Comparison of ENCODE assay signal across 25 cellular contexts in the genomic region with DNA sequence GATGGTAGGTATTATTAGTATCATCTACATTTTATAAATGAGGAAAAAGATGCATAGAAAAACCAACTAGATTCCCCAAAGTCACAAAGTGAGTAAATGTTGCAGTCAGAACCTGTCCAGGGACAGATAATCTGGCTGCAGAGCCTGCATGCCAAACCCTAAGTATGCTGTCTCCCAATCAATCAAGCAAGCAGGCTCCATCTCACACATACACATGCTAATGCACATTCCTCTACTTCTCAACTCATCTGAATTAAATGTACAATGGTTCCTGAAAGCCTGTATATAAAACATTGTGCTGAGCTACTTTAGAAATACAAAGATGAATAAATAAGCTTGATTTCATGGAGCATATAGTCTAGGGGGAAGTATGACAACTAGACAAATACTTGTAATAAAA.
DNase-seq lines count a peak whose midpoint lies in the region; ATAC-seq lines count a peak whose summit lies in the region.
"Had no signal": no experiment of that assay in that cellular context is flagged by ENCODE, and none has a peak within 500 bp of the region (broad histone marks: within the 10 kb centered on the region; RNA-seq: fewer than 3 reads in every experiment).

No MANE protein-coding gene starts in this region.

- H3K36me3 Mint-ChIP-seq in activated naive CD4-positive, alpha-beta T cell treated with anti-CD3 and anti-CD28 coated beads for 36 hours (ENCODE audit: low read depth): peaks cover 50% of the 10 kb centered on the region
- H3K36me3 Mint-ChIP-seq in CD8-positive, alpha-beta memory T cell: peaks cover 25 to 65% (median 31%) of the 10 kb centered on the region in 3 donors
- peaks cover 53% of the 10 kb centered on the region for H3K36me3 Mint-ChIP-seq in activated naive CD8-positive, alpha-beta T cell
- peaks cover 34% of the 10 kb centered on the region for H3K36me3 Mint-ChIP-seq in natural killer cell treated with Interleukin-12 subunit alpha and Interleukin-12 subunit beta and Interleukin-15 and Interleukin-18, amount 100 ng/mL, for 72 hours

- no peak for DNase-seq in activated naive CD4-positive, alpha-beta T cell treated with anti-CD3 and anti-CD28 coated beads for 36 hours
- DNase-seq in activated naive CD4-positive, alpha-beta T cell treated with anti-CD3 and anti-CD28 coated beads, Interleukin-2, amount 50 U/mL, for 16 hours: no peak
- DNase-seq in CD8-positive, alpha-beta memory T cell: no peak
- DNase-seq in natural killer cell treated with Interleukin-12 subunit alpha and Interleukin-12 subunit beta and Interleukin-15 and Interleukin-18, amount 100 ng/mL, for 72 hours (ENCODE audit: low spot score): no peak
- DNase-seq in NCI-H524 treated with DMSO at 0.1 percent for 48 hours (lab: John Stamatoyannopoulos, UW): no peak
- no peak for DNase-seq in T-helper 9 cell
- DNase-seq: activated CD4-positive, alpha-beta memory T cell treated with anti-CD3 and anti-CD28 coated beads, Interleukin-2, amount 10 ng/mL, durations not matched to agents 7 days and 5 days; activated T-cell treated with anti-CD3 and anti-CD28 coated beads, Interleukin-2, amount 50 U/mL, for 48 hours; adrenal gland; DMS153; foreskin melanocyte; HCEC 1CT; midbrain; NCI-H1092; NCI-H187; T1000 had no signal

- peaks cover 74% of the 10 kb centered on the region for H3K4me1 ChIP-seq in CD8-positive, alpha-beta memory T cell (ENCODE audit: insufficient read depth, low read length)
- H3K4me1 ChIP-seq: adrenal gland, parathyroid adenoma had no signal

- peaks cover 6% of the 10 kb centered on the region for H3K9me3 Mint-ChIP-seq in activated naive CD4-positive, alpha-beta T cell treated with anti-CD3 and anti-CD28 coated beads for 36 hours
- peaks cover 0 to 9% (median 7%) of the 10 kb centered on the region in 5 donors for H3K9me3 Mint-ChIP-seq in CD8-positive, alpha-beta memory T cell
- peaks cover 6% of the 10 kb centered on the region for H3K9me3 Mint-ChIP-seq in activated naive CD8-positive, alpha-beta T cell (ENCODE audit: low read depth)
- H3K9me3 Mint-ChIP-seq in natural killer cell treated with Interleukin-12 subunit alpha and Interleukin-12 subunit beta and Interleukin-15 and Interleukin-18, amount 100 ng/mL, for 72 hours: peaks cover 11% of the 10 kb centered on the region

- H3K27ac ChIP-seq in CD8-positive, alpha-beta memory T cell (ENCODE audit: low read depth, low read length): no peak overlapping the region
- H3K27ac ChIP-seq: adrenal gland, parathyroid adenoma, right atrium auricular region, thoracic aorta, vagina had no signal

- no peaks in the 10 kb centered on the region for H3K27me3 Mint-ChIP-seq in activated naive CD4-positive, alpha-beta T cell treated with anti-CD3 and anti-CD28 coated beads for 36 hours (ENCODE audit: low read depth)
- no peaks in the 10 kb centered on the region for H3K27me3 Mint-ChIP-seq in CD8-positive, alpha-beta memory T cell
- H3K27me3 Mint-ChIP-seq in activated naive CD8-positive, alpha-beta T cell: no peaks in the 10 kb centered on the region
- H3K27me3 Mint-ChIP-seq in natural killer cell treated with Interleukin-12 subunit alpha and Interleukin-12 subunit beta and Interleukin-15 and Interleukin-18, amount 100 ng/mL, for 72 hours: no peaks in the 10 kb centered on the region
- H3K27me3 Mint-ChIP-seq: activated CD4-positive, alpha-beta memory T cell treated with anti-CD3 and anti-CD28 coated beads, Interleukin-2, amount 10 ng/mL, durations not matched to agents 7 days and 5 days had no signal

- H3K27ac Mint-ChIP-seq in activated naive CD4-positive, alpha-beta T cell treated with anti-CD3 and anti-CD28 coated beads for 36 hours: peak overlapping the region; percentile 14
- H3K27ac Mint-ChIP-seq in CD8-positive, alpha-beta memory T cell: peak overlapping the region; percentile 43 to 83 (median 74)
- peak overlapping the region; percentile 93 for H3K27ac Mint-ChIP-seq in activated naive CD8-positive, alpha-beta T cell
- H3K27ac Mint-ChIP-seq in natural killer cell treated with Interleukin-12 subunit alpha and Interleukin-12 subunit beta and Interleukin-15 and Interleukin-18, amount 100 ng/mL, for 72 hours: peak overlapping the region; percentile 13 to 58
- H3K27ac Mint-ChIP-seq: activated CD4-positive, alpha-beta memory T cell treated with anti-CD3 and anti-CD28 coated beads, Interleukin-2, amount 10 ng/mL, durations not matched to agents 7 days and 5 days; CD14-positive monocyte had no signal

- peaks cover 84% of the 10 kb centered on the region for H3K4me1 Mint-ChIP-seq in activated naive CD4-positive, alpha-beta T cell treated with anti-CD3 and anti-CD28 coated beads for 36 hours (ENCODE audit: low read depth)
- peaks cover 90 to 100% (median 100%) of the 10 kb centered on the region in 3 donors for H3K4me1 Mint-ChIP-seq in CD8-positive, alpha-beta memory T cell
- H3K4me1 Mint-ChIP-seq in activated naive CD8-positive, alpha-beta T cell (ENCODE audit: low read depth): peaks cover 93% of the 10 kb centered on the region
- H3K4me1 Mint-ChIP-seq in natural killer cell treated with Interleukin-12 subunit alpha and Interleukin-12 subunit beta and Interleukin-15 and Interleukin-18, amount 100 ng/mL, for 72 hours (ENCODE audit: low read depth in 2 of 2): peaks cover 75 to 77% of the 10 kb centered on the region in 2 donors

- ATAC-seq in natural killer cell treated with Interleukin-12 subunit alpha and Interleukin-12 subunit beta and Interleukin-15 and Interleukin-18, amount 100 ng/mL, for 72 hours: no peak
- no peak for ATAC-seq in GM21528 (IDR thresholded peaks at IDR 0.05; ENCODE audit: low FRiP score, unreplicated experiment)
- ATAC-seq: esophagus mucosa, left lobe of liver had no signal

- CTCF ChIA-PET in activated naive CD4-positive, alpha-beta T cell treated with anti-CD3 and anti-CD28 coated beads for 36 hours (lab: Charles Lee): no interaction called here
- CTCF ChIA-PET in CD8-positive, alpha-beta memory T cell (lab: Charles Lee): no interaction called here

- H3K9me3 ChIP-seq in CD8-positive, alpha-beta memory T cell (ENCODE audit: low read length): peaks cover under 1% of the 10 kb centered on the region
- H3K9me3 ChIP-seq: adrenal gland, right atrium auricular region, thoracic aorta had no signal

- intact Hi-C loops in activated naive CD4-positive, alpha-beta T cell treated with anti-CD3 and anti-CD28 coated beads for 36 hours (cut with micrococcal nuclease): no loop called here

- H3K36me3 ChIP-seq in CD8-positive, alpha-beta memory T cell (ENCODE audit: insufficient read depth, low read length): no peaks in the 10 kb centered on the region
- H3K36me3 ChIP-seq: adrenal gland, thoracic aorta, vagina had no signal

- POLR2A ChIA-PET in CD8-positive, alpha-beta memory T cell (lab: Charles Lee): interaction anchor here (0.5 to 1.4 kb wide), 2 partner anchors 14 to 66 kb away, joined by 3 to 10 read pairs; no protein-coding TSS in a partner anchor

- peak overlapping the region; percentile 32 for H3K4me3 Mint-ChIP-seq in activated naive CD4-positive, alpha-beta T cell treated with anti-CD3 and anti-CD28 coated beads for 36 hours
- H3K4me3 Mint-ChIP-seq in CD8-positive, alpha-beta memory T cell: peak overlapping the region; percentile 14 to 77 (median 64)
- H3K4me3 Mint-ChIP-seq in activated naive CD8-positive, alpha-beta T cell: peak overlapping the region; percentile 43
- peak overlapping the region; percentile 53 for H3K4me3 Mint-ChIP-seq in natural killer cell treated with Interleukin-12 subunit alpha and Interleukin-12 subunit beta and Interleukin-15 and Interleukin-18, amount 100 ng/mL, for 72 hours
- H3K4me3 Mint-ChIP-seq: CD14-positive monocyte had no signal

- no peaks in the 10 kb centered on the region for H3K27me3 ChIP-seq in CD8-positive, alpha-beta memory T cell (ENCODE audit: insufficient read depth, low read length, poor library complexity, severe bottlenecking)
- H3K27me3 ChIP-seq: adrenal gland, right atrium auricular region, vagina had no signal

- H3K4me3 ChIP-seq in CD8-positive, alpha-beta memory T cell (ENCODE audit: low read length): peak overlapping the region; percentile 26
- H3K4me3 ChIP-seq: adrenal gland, right atrium auricular region, thoracic aorta, vagina had no signal

Comparison
In these comparisons a context has a peak if more than half of its experiments do, and no peak if none do; other contexts are left out.
1. H3K27ac Mint-ChIP-seq: peak in every context shown above with its lines; median percentile 93 in activated naive CD8-positive, alpha-beta T cell; 74 in CD8-positive, alpha-beta memory T cell; 36 in natural killer cell treated with Interleukin-12 subunit alpha and Interleukin-12 subunit beta and Interleukin-15 and Interleukin-18, amount 100 ng/mL, for 72 hours; 14 in activated naive CD4-positive, alpha-beta T cell treated with anti-CD3 and anti-CD28 coated beads for 36 hours.